ENCODE assay signal across 10 cellular contexts in genomic region chr1:223747838-223748335, GRCh38. TPM values are rescaled to one million over a fixed set of nuclear protein-coding genes. Genes with fewer than 3 reads are reported as not detected.
DNase-seq lines count a peak whose midpoint lies in the region; ATAC-seq and TF ChIP-seq lines count a peak whose summit lies in the region.
"Had no signal": no experiment of that assay in that cellular context is flagged by ENCODE, and none has a peak within 500 bp of the region (broad histone marks: within the 10 kb centered on the region; RNA-seq: fewer than 3 reads in every experiment).

No MANE protein-coding gene starts in this region.

- peaks cover 27% of the 10 kb centered on the region for H3K36me3 Mint-ChIP-seq in activated CD4-positive, alpha-beta T cell treated with anti-CD3 and anti-CD28 coated beads for 36 hours (ENCODE audit: low read depth)

- H3K27ac ChIP-seq in angular gyrus (ENCODE audit: low read depth, low read length) (peak overlapping the region; percentile 37), thyroid gland (peak overlapping the region in 2 of 3 donors; percentile 68)

- WGBS in thyroid gland, 2 donors = 27 to 37% methylated on average over 2 to 4 of the region's 4 CpGs

- H3K4me1 Mint-ChIP-seq in activated CD4-positive, alpha-beta T cell treated with anti-CD3 and anti-CD28 coated beads for 36 hours = peaks cover 14% of the 10 kb centered on the region

- H3K27ac Mint-ChIP-seq in activated CD4-positive, alpha-beta T cell treated with anti-CD3 and anti-CD28 coated beads for 36 hours = no peak overlapping the region

- TF ChIP-seq POLR2A in thyroid gland (IDR thresholded peaks at IDR 0.05) = no peak

- POLR2A ChIA-PET in activated CD4-positive, alpha-beta T cell treated with anti-CD3 and anti-CD28 coated beads for 36 hours (lab: Charles Lee) = no interaction called here

- H3K9me3 ChIP-seq in thyroid gland = no peaks in the 10 kb centered on the region

- H3K9me3 Mint-ChIP-seq in activated CD4-positive, alpha-beta T cell treated with anti-CD3 and anti-CD28 coated beads for 36 hours (ENCODE audit: low read depth) = no peaks in the 10 kb centered on the region

- CTCF ChIA-PET in activated CD4-positive, alpha-beta T cell treated with anti-CD3 and anti-CD28 coated beads for 36 hours (lab: Charles Lee) = interaction anchor here (0.6 to 6.4 kb wide), 9 partner anchors 9 to 52 kb away, joined by 3 to 95 read pairs (median 9); no protein-coding TSS in a partner anchor

- H3K27me3 Mint-ChIP-seq in activated CD4-positive, alpha-beta T cell treated with anti-CD3 and anti-CD28 coated beads for 36 hours = no peaks in the 10 kb centered on the region

- peak; percentile 73 for ATAC-seq in activated CD4-positive, alpha-beta T cell treated with anti-CD3 and anti-CD28 coated beads for 36 hours
- ATAC-seq in left lobe of liver (peak; percentile 33), HG03039 (IDR thresholded peaks at IDR 0.05; ENCODE audit: unreplicated experiment) (no peak), GM21526 (IDR thresholded peaks at IDR 0.05; ENCODE audit: low FRiP score, unreplicated experiment) (no peak)

- no peaks in the 10 kb centered on the region for H3K27me3 ChIP-seq in thyroid gland

- H3K36me3 ChIP-seq in thyroid gland = peaks cover 41 to 43% of the 10 kb centered on the region in 2 donors

- intact Hi-C loops in activated CD4-positive, alpha-beta T cell treated with anti-CD3 and anti-CD28 coated beads for 36 hours (cut with DNase I, micrococcal nuclease) = loop anchor here (1.0 to 5.0 kb wide), 4 partner anchors 21 to 216 kb away; partner anchors contain the start of gene CAPN2 (in 1 of the 2)
- intact Hi-C loops in thyroid gland (cut with DNase I) = loop anchor here (5.0 kb wide), 1 partner anchor 36 kb away; the partner anchor contains the start of gene CAPN2

- peak; percentile 18 for DNase-seq in activated CD4-positive, alpha-beta T cell treated with anti-CD3 and anti-CD28 coated beads for 36 hours
- DNase-seq in activated CD4-positive, alpha-beta T cell treated with anti-CD3 and anti-CD28 coated beads for 48 hours = no peak
- peak; percentile 49 for DNase-seq in left lobe of liver (ENCODE audit: low spot score)
- peak; percentile 65 to 66 for DNase-seq in thyroid gland
- DNase-seq in hepatic stellate cell (ENCODE audit: low spot score) = no peak
- DNase-seq: activated CD8-positive, alpha-beta memory T cell treated with anti-CD3 and anti-CD28 coated beads, Interleukin-2, amount 50 U/mL, for 4 hours; NCI-H1694 had no signal

- no peak overlapping the region for H3K4me3 Mint-ChIP-seq in activated CD4-positive, alpha-beta T cell treated with anti-CD3 and anti-CD28 coated beads for 36 hours

- TF ChIP-seq CTCF in thyroid gland (IDR thresholded peaks at IDR 0.05) = no peak

- H3K4me3 ChIP-seq in thyroid gland (replicated peaks in 1 of 3) = no peak overlapping the region

- peaks cover 10 to 23% of the 10 kb centered on the region in 2 donors for H3K4me1 ChIP-seq in thyroid gland

RNA-seq across cellular contexts. Expression of gene CAPN2, which starts 35.5 kb away (rescaled TPM):
- 10 to 100 TPM; 31.1 to 33.1 TPM for total RNA-seq in activated CD4-positive, alpha-beta T cell treated with anti-CD3 and anti-CD28 coated beads for 36 hours
- total RNA-seq in left lobe of liver (25.1 TPM), thyroid gland (100 to 1,000 TPM; 134 to 155 (median 148) TPM)

Comparison
In these comparisons a context has a peak if more than half of its experiments do, and no peak if none do; other contexts are left out.
1. DNase-seq: peak in activated CD4-positive, alpha-beta T cell treated with anti-CD3 and anti-CD28 coated beads for 36 hours (single experiment), left lobe of liver (single experiment) and thyroid gland (2 of 2); none in activated CD4-positive, alpha-beta T cell treated with anti-CD3 and anti-CD28 coated beads for 48 hours (single experiment) and hepatic stellate cell (single experiment).
2. ATAC-seq: peak in activated CD4-positive, alpha-beta T cell treated with anti-CD3 and anti-CD28 coated beads for 36 hours (single experiment) and left lobe of liver (single experiment); none in HG03039 (single experiment) and GM21526 (single experiment).